Comparison of ENCODE assay signal across 38 cellular contexts in genomic region chr12:101256271-101256670, GRCh38. TPM values are rescaled to one million over a fixed set of nuclear protein-coding genes. Genes with fewer than 3 reads are reported as not detected.
"Had no signal": no experiment of that assay in that cellular context is flagged by ENCODE, and none has a peak within 500 bp of the region (broad histone marks: within the 10 kb centered on the region; RNA-seq: fewer than 3 reads in every experiment).

No MANE protein-coding gene starts in this region.

- H3K36me3 ChIP-seq: adrenal gland, breast epithelium, SJCRH30, WERI-Rb-1 had no signal

- H3K4me3 ChIP-seq: adrenal gland, body of pancreas, breast epithelium, SJCRH30, SK-N-MC had no signal

- DNase-seq: activated CD4-positive, alpha-beta T cell treated with anti-CD3 and anti-CD28 coated beads for 1 hour; activated CD4-positive, alpha-beta T cell treated with anti-CD3 and anti-CD28 coated beads for 48 hours; activated CD4-positive, alpha-beta T cell treated with anti-CD3 and anti-CD28 coated beads, Interleukin-2, amount 50 U/mL, for 4 hours; activated CD4-positive, CD25-positive, alpha-beta regulatory T cell; activated CD8-positive, alpha-beta T cell treated with anti-CD3 and anti-CD28 coated beads for 36 hours; activated effector memory CD4-positive, alpha-beta T cell treated with anti-CD3 and anti-CD28 coated beads, Interleukin-2, amount 50 U/mL, for 16 hours; activated naive CD4-positive, alpha-beta T cell treated with Interleukin-2 at 50 U/mL for 16 hours; activated naive CD8-positive, alpha-beta T cell treated with anti-CD3 and anti-CD28 coated beads, Interleukin-2, amount 10 ng/mL, durations not matched to agents 7 days and 5 days; activated T-cell treated with anti-CD3 and anti-CD28 coated beads, Interleukin-2, amount 50 U/mL, for 1 hour; activated T-cell treated with anti-CD3 and anti-CD28 coated beads, Interleukin-2, amount 50 U/mL, for 72 hours; adrenal gland; body of pancreas; cerebellar nuclear complex; NCI-H1105; NCI-H1417 treated with DMSO at 0.1 percent for 48 hours; NCI-H1694; NCI-H1930; NCI-H510A; NCI-H526; NCI-H748 treated with DMSO at 0.1 percent for 48 hours; NK-92 treated with Interleukin-12 subunit alpha and Interleukin-12 subunit beta, amount 100 ng/mL, for 24 hours; SHP77; SJCRH30; T1000; WERI-Rb-1 had no signal

- H3K27me3 ChIP-seq: adrenal gland, body of pancreas, breast epithelium, SJCRH30 had no signal

- H3K4me1 ChIP-seq: adrenal gland, body of pancreas, breast epithelium, SJCRH30 had no signal

- H3K4me3 Mint-ChIP-seq: activated CD8-positive, alpha-beta T cell treated with anti-CD3 and anti-CD28 coated beads for 36 hours; activated naive CD4-positive, alpha-beta T cell treated with anti-CD3 and anti-CD28 coated beads, Interleukin-2, amount 50 U/mL, for 24 hours; activated naive CD8-positive, alpha-beta T cell treated with anti-CD3 and anti-CD28 coated beads, Interleukin-2, amount 10 ng/mL, durations not matched to agents 7 days and 5 days; activated T-cell treated with anti-CD3 and anti-CD28 coated beads, Interleukin-2, amount 50 U/mL, for 72 hours; activated T-helper 17 cell treated with anti-CD3 and anti-CD28 coated beads, Interleukin-2, amount 50 U/mL, for 72 hours had no signal

- ATAC-seq: activated CD8-positive, alpha-beta T cell treated with anti-CD3 and anti-CD28 coated beads for 36 hours; activated T-cell treated with anti-CD3 and anti-CD28 coated beads, Interleukin-2, amount 50 U/mL, for 72 hours; activated T-helper 17 cell treated with anti-CD3 and anti-CD28 coated beads, Interleukin-2, amount 50 U/mL, for 72 hours; body of pancreas; Panc1 had no signal

- H3K9me3 ChIP-seq: adrenal gland, body of pancreas, breast epithelium, SJCRH30 had no signal

- H3K27ac ChIP-seq: adrenal gland, body of pancreas, breast epithelium, SJCRH30, SK-N-MC, WERI-Rb-1 had no signal

- H3K36me3 Mint-ChIP-seq: activated naive CD4-positive, alpha-beta T cell treated with anti-CD3 and anti-CD28 coated beads, Interleukin-2, amount 50 U/mL, for 24 hours; activated naive CD8-positive, alpha-beta T cell treated with anti-CD3 and anti-CD28 coated beads, Interleukin-2, amount 10 ng/mL, durations not matched to agents 7 days and 5 days had no signal

- H3K27ac Mint-ChIP-seq: activated CD8-positive, alpha-beta T cell treated with anti-CD3 and anti-CD28 coated beads for 36 hours; activated naive CD4-positive, alpha-beta T cell treated with anti-CD3 and anti-CD28 coated beads, Interleukin-2, amount 50 U/mL, for 24 hours; activated naive CD8-positive, alpha-beta T cell treated with anti-CD3 and anti-CD28 coated beads, Interleukin-2, amount 10 ng/mL, durations not matched to agents 7 days and 5 days; activated T-cell treated with anti-CD3 and anti-CD28 coated beads, Interleukin-2, amount 50 U/mL, for 72 hours; activated T-helper 17 cell treated with anti-CD3 and anti-CD28 coated beads, Interleukin-2, amount 50 U/mL, for 72 hours had no signal

- H3K9me3 Mint-ChIP-seq: activated CD8-positive, alpha-beta T cell treated with anti-CD3 and anti-CD28 coated beads for 36 hours; activated naive CD4-positive, alpha-beta T cell treated with anti-CD3 and anti-CD28 coated beads, Interleukin-2, amount 50 U/mL, for 24 hours; activated naive CD8-positive, alpha-beta T cell treated with anti-CD3 and anti-CD28 coated beads, Interleukin-2, amount 10 ng/mL, durations not matched to agents 7 days and 5 days; activated T-cell treated with anti-CD3 and anti-CD28 coated beads, Interleukin-2, amount 50 U/mL, for 72 hours; activated T-helper 17 cell treated with anti-CD3 and anti-CD28 coated beads, Interleukin-2, amount 50 U/mL, for 72 hours had no signal

- H3K4me1 Mint-ChIP-seq: activated naive CD4-positive, alpha-beta T cell treated with anti-CD3 and anti-CD28 coated beads, Interleukin-2, amount 50 U/mL, for 24 hours; activated naive CD8-positive, alpha-beta T cell treated with anti-CD3 and anti-CD28 coated beads, Interleukin-2, amount 10 ng/mL, durations not matched to agents 7 days and 5 days; activated T-helper 17 cell treated with anti-CD3 and anti-CD28 coated beads, Interleukin-2, amount 50 U/mL, for 72 hours had no signal

RNA-seq across cellular contexts. Expression of gene SLC5A8, which starts 46.2 kb away (rescaled TPM):
- total RNA-seq: activated CD8-positive, alpha-beta memory T cell treated with anti-CD3 and anti-CD28 coated beads for 36 hours; activated CD8-positive, alpha-beta T cell treated with anti-CD3 and anti-CD28 coated beads for 36 hours; activated naive CD8-positive, alpha-beta T cell treated with anti-CD3 and anti-CD28 coated beads, Interleukin-2, amount 10 ng/mL, durations not matched to agents 7 days and 5 days; activated T-cell treated with anti-CD3 and anti-CD28 coated beads, Interleukin-2, amount 50 U/mL, for 72 hours; activated T-helper 17 cell treated with anti-CD3 and anti-CD28 coated beads, Interleukin-2, amount 50 U/mL, for 72 hours; astrocyte; body of pancreas; cardiac septum; M059J; OCI-LY7; RPMI7951; SJCRH30; T-helper 1 cell treated with Interleukin-12 subunit alpha and Interleukin-12 subunit beta and Interleukin-4 antibody, amounts not matched to agents 30 ng/mL and 1 ng/mL, for 36 hours; T-helper 2 cell treated with Interferon-gamma antibody and Interleukin-4, amounts not matched to agents 100 ng/mL and 5 ng/mL, for 36 hours had no signal
